In genomic region chr3:56131976-56132590, GRCh38 we compare ENCODE assay signal across 7 cellular contexts.
DNase-seq lines count a peak whose midpoint lies in the region; ATAC-seq and TF ChIP-seq lines count a peak whose summit lies in the region.

No MANE protein-coding gene starts in this region.

- TF ChIP-seq CTCF in epithelial cell of esophagus (IDR thresholded peaks at IDR 0.05; ENCODE audit: insufficient read depth, low read depth, low read length, missing control alignments) = no peak
- TF ChIP-seq CTCF in progenitor cell of endocrine pancreas (IDR thresholded peaks at IDR 0.05; ENCODE audit: unreplicated experiment) = no peak

- no peak for ATAC-seq in left colon

- no peak overlapping the region for H3K4me3 ChIP-seq in epithelial cell of esophagus (ENCODE audit: low read length)

- H3K27me3 Mint-ChIP-seq in progenitor cell of endocrine pancreas (no peaks in the 10 kb centered on the region), immature natural killer cell (ENCODE audit: low read depth in 3 of 3) (peaks cover 0 to 2% (median 0%) of the 10 kb centered on the region in 3 donors)

- peaks cover 42% of the 10 kb centered on the region for H3K4me1 Mint-ChIP-seq in progenitor cell of endocrine pancreas (ENCODE audit: low read depth)
- H3K4me1 Mint-ChIP-seq in immature natural killer cell = no peaks in the 10 kb centered on the region

- H3K9me3 Mint-ChIP-seq in progenitor cell of endocrine pancreas (ENCODE audit: low read depth) (peaks cover 2% of the 10 kb centered on the region), immature natural killer cell (peaks cover 0 to 4% (median 0%) of the 10 kb centered on the region in 6 donors)

- DNase-seq in H4 (ENCODE audit: low spot score) = peak; percentile 66
- DNase-seq in NOMO-1 treated with dmso at 0.1 percent for 144 hours (lab: John Stamatoyannopoulos, UW; ENCODE audit: unreplicated experiment) = peak; percentile 81
- DNase-seq in epithelial cell of esophagus (ENCODE audit: low read depth) = peak; percentile 95
- no peak for DNase-seq in progenitor cell of endocrine pancreas (ENCODE audit: low spot score, unreplicated experiment)
- no peak for DNase-seq in left colon
- DNase-seq in immature natural killer cell = no peak
- no peak for DNase-seq in activated gamma-delta T cell treated with Interleukin-2 at 50 U/mL for 16 hours

- peaks cover under 1% of the 10 kb centered on the region for H3K36me3 Mint-ChIP-seq in progenitor cell of endocrine pancreas (ENCODE audit: insufficient read depth)
- H3K36me3 Mint-ChIP-seq in immature natural killer cell = no peaks in the 10 kb centered on the region

- intact Hi-C loops in left colon (cut with DNase I, micrococcal nuclease) = no loop called here

- no peak overlapping the region for H3K4me3 Mint-ChIP-seq in progenitor cell of endocrine pancreas (ENCODE audit: low read depth)
- no peak overlapping the region for H3K4me3 Mint-ChIP-seq in immature natural killer cell

- H3K27ac Mint-ChIP-seq in progenitor cell of endocrine pancreas (peak overlapping the region; percentile 29), immature natural killer cell (no peak overlapping the region)

Comparison
In these comparisons a context has a peak if more than half of its experiments do, and no peak if none do; other contexts are left out.
1. DNase-seq: peak in H4 (single experiment), NOMO-1 treated with dmso at 0.1 percent for 144 hours (single experiment) and epithelial cell of esophagus (single experiment); none in progenitor cell of endocrine pancreas (single experiment), left colon (0 of 2), immature natural killer cell (0 of 3) and activated gamma-delta T cell treated with Interleukin-2 at 50 U/mL for 16 hours (single experiment).